Comparison of ENCODE assay signal across 21 cellular contexts in the genomic region with DNA sequence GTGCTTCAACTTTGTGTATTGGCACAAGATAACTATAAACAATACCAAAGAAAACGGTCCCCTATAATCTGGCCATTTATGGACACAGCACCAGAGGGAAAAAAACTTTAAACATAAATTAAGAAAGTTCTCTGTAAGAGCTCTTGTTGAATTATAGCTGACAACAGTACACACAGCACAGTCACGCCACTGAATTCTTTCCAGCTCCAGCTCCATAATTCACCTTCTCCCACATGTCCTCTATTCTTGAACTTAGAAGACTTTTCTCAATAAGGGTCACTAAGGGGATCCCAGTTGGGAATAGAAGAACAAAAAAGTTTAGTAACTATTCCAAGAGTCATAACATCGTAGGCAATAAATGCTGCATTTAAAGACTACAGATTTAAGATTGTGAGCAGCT.
DNase-seq lines count a peak whose midpoint lies in the region; ATAC-seq and TF ChIP-seq lines count a peak whose summit lies in the region.
"Had no signal": no experiment of that assay in that cellular context is flagged by ENCODE, and none has a peak within 500 bp of the region (broad histone marks: within the 10 kb centered on the region; RNA-seq: fewer than 3 reads in every experiment).

No MANE protein-coding gene starts in this region.

- peak; percentile 19 for DNase-seq in amniotic epithelial cell (ENCODE audit: low read depth)
- DNase-seq in left kidney (ENCODE audit: low read depth, low spot score), result peak; percentile 77
- DNase-seq in sciatic nerve (ENCODE audit: low spot score), result no peak
- peak; percentile 69 to 85 for DNase-seq in uterus
- no peak for DNase-seq in NCI-H748 treated with DMSO at 0.1 percent for 48 hours (lab: John Stamatoyannopoulos, UW)
- DNase-seq in hepatocyte (ENCODE audit: low spot score), result no peak
- DNase-seq: CD4-positive, alpha-beta T cell; COR-L47; DMS79; Kasumi-1; MG63; NCI-H1417; NCI-H187; NCI-H2107; NCI-H69; PC-9; SHP77 treated with DMSO at 0.1 percent for 48 hours had no signal

- whole genome bisulfite sequencing in hepatocyte (ENCODE audit: low lambda C conversion rate, missing lambda C conversion rate), result 76% methylated on average over 3 of the region's 3 CpGs

- TF ChIP-seq CTCF in uterus (IDR thresholded peaks at IDR 0.05), result no peak
- no peak for TF ChIP-seq CTCF in hepatocyte (IDR thresholded peaks at IDR 0.05; ENCODE audit: poor library complexity)

- H3K27ac ChIP-seq in uterus (peak overlapping the region; percentile 83 to 87), hepatocyte (no peak overlapping the region)
- H3K27ac ChIP-seq: BLaER1, PC-9, RWPE1, SK-N-MC had no signal

- ATAC-seq in sciatic nerve, result peak; percentile 81
- no peak for ATAC-seq in HG02798 (IDR thresholded peaks at IDR 0.05; ENCODE audit: poor library complexity, unreplicated experiment)

- TF ChIP-seq POLR2A in uterus (IDR thresholded peaks at IDR 0.05), result no peak

- no peak overlapping the region for H3K4me3 ChIP-seq in uterus
- H3K4me3 ChIP-seq in hepatocyte, result no peak overlapping the region
- H3K4me3 ChIP-seq: BLaER1, MG63, PC-9, SK-N-MC had no signal

- H3K9me3 ChIP-seq in uterus (no peaks in the 10 kb centered on the region), hepatocyte (ENCODE audit: low read depth) (no peaks in the 10 kb centered on the region)
- H3K9me3 ChIP-seq: BLaER1 had no signal

- no peaks in the 10 kb centered on the region for H3K36me3 ChIP-seq in uterus
- H3K36me3 ChIP-seq in hepatocyte (replicated peaks; ENCODE audit: insufficient read depth, low read depth), result no peaks in the 10 kb centered on the region
- H3K36me3 ChIP-seq: BLaER1, MG63 had no signal

- no peak overlapping the region for H3K4me2 ChIP-seq in hepatocyte
- H3K4me2 ChIP-seq: BLaER1, PC-9 had no signal

- no peaks in the 10 kb centered on the region for H4K20me1 ChIP-seq in hepatocyte (ENCODE audit: insufficient read depth, poor library complexity, severe bottlenecking)
- H4K20me1 ChIP-seq: BLaER1 had no signal

- no peaks in the 10 kb centered on the region for H3K9me2 ChIP-seq in hepatocyte (replicated peaks; ENCODE audit: insufficient read depth)

- H3K27me3 ChIP-seq in uterus (no peaks in the 10 kb centered on the region), hepatocyte (no peaks in the 10 kb centered on the region)
- H3K27me3 ChIP-seq: BLaER1, MG63 had no signal

- intact Hi-C loops in sciatic nerve (cut with DNase I) (loop anchor here (10.0 kb wide), 1 partner anchor 1436 kb away; no protein-coding TSS in a partner anchor), uterus (cut with DNase I; ENCODE audit: low total_unique reads) (no loop called here)

- no peaks in the 10 kb centered on the region for H3K79me2 ChIP-seq in hepatocyte

- H3K4me1 ChIP-seq in uterus (peaks cover 7 to 9% of the 10 kb centered on the region in 2 donors), hepatocyte (ENCODE audit: insufficient read depth) (no peaks in the 10 kb centered on the region)
- H3K4me1 ChIP-seq: BLaER1 had no signal

- no peak overlapping the region for H2AFZ ChIP-seq in hepatocyte
- H2AFZ ChIP-seq: PC-9 had no signal

Comparison
In these comparisons a context has a peak if more than half of its experiments do, and no peak if none do; other contexts are left out.
1. DNase-seq: peak in amniotic epithelial cell (single experiment), left kidney (single experiment) and uterus (2 of 2); none in sciatic nerve (single experiment), NCI-H748 treated with DMSO at 0.1 percent for 48 hours (single experiment) and hepatocyte (single experiment).